In genomic region chr4:74755486-74755885, GRCh38 we compare ENCODE assay signal across 24 cellular contexts. TPM values are rescaled to one million over a fixed set of nuclear protein-coding genes. Genes with fewer than 3 reads are reported as not detected.
DNase-seq lines count a peak whose midpoint lies in the region; ATAC-seq and TF ChIP-seq lines count a peak whose summit lies in the region.
"Had no signal": no experiment of that assay in that cellular context is flagged by ENCODE, and none has a peak within 500 bp of the region (broad histone marks: within the 10 kb centered on the region; RNA-seq: fewer than 3 reads in every experiment).

No MANE protein-coding gene starts in this region.

- DNase-seq in NCI-H446 treated with DMSO at 0.1 percent for 48 hours (lab: John Stamatoyannopoulos, UW), result peak; percentile 79
- peak; percentile 77 for DNase-seq in fibroblast of gingiva (ENCODE audit: low read depth)
- peak in 1 of 3 donors; percentile 25 for DNase-seq in mucosa of descending colon
- peak; percentile 28 for DNase-seq in stromal cell of bone marrow (ENCODE audit: low read depth)
- DNase-seq in naive thymus-derived CD4-positive, alpha-beta T cell, result no peak
- DNase-seq in MCF 10A (ENCODE audit: unreplicated experiment), result no peak
- DNase-seq in KG1 (lab: John Stamatoyannopoulos, UW), result no peak
- DNase-seq: activated T-cell treated with anti-CD3 and anti-CD28 coated beads, Interleukin-2, amount 50 U/mL, for 4 hours; brain microvascular endothelial cell; CD8-positive, alpha-beta T cell; dermis blood vessel endothelial cell; DMS79 treated with DMSO at 0.1 percent for 48 hours; glutamatergic neuron; KBM-7; left ventricle myocardium inferior; NCI-H1092; NCI-H2081 treated with DMSO at 0.1 percent for 48 hours; NCI-H526; ovary; stimulated activated CD4-positive, alpha-beta T cell treated with anti-CD3 and anti-CD28 coated beads, Interleukin-4, amount 100 ng/mL, for 1 hour; substantia nigra had no signal

- no peaks in the 10 kb centered on the region for H3K36me3 Mint-ChIP-seq in naive thymus-derived CD4-positive, alpha-beta T cell
- no peaks in the 10 kb centered on the region for H3K36me3 Mint-ChIP-seq in MCF 10A (ENCODE audit: insufficient read depth, unreplicated experiment)
- H3K36me3 Mint-ChIP-seq: activated naive CD4-positive, alpha-beta T cell treated with anti-CD3 and anti-CD28 coated beads, Interleukin-2, amount 50 U/mL, for 72 hours; CD8-positive, alpha-beta T cell had no signal

- peaks cover 0 to 5% (median 0%) of the 10 kb centered on the region in 11 donors for H3K9me3 Mint-ChIP-seq in naive thymus-derived CD4-positive, alpha-beta T cell
- no peaks in the 10 kb centered on the region for H3K9me3 Mint-ChIP-seq in MCF 10A (ENCODE audit: unreplicated experiment)
- H3K9me3 Mint-ChIP-seq: activated naive CD4-positive, alpha-beta T cell treated with anti-CD3 and anti-CD28 coated beads, Interleukin-2, amount 50 U/mL, for 72 hours; activated T-cell treated with anti-CD3 and anti-CD28 coated beads, Interleukin-2, amount 50 U/mL, for 4 hours; CD8-positive, alpha-beta T cell had no signal

- H3K4me1 ChIP-seq in mucosa of descending colon (ENCODE audit: low read depth), result no peaks in the 10 kb centered on the region
- no peaks in the 10 kb centered on the region for H3K4me1 ChIP-seq in naive thymus-derived CD4-positive, alpha-beta T cell (ENCODE audit: control insufficient read depth in 2 of 2, insufficient read depth in 2 of 2, low read length in 2 of 2)
- H3K4me1 ChIP-seq: left ventricle myocardium inferior had no signal

- H3K4me3 Mint-ChIP-seq in naive thymus-derived CD4-positive, alpha-beta T cell, result no peak overlapping the region
- no peak overlapping the region for H3K4me3 Mint-ChIP-seq in MCF 10A (ENCODE audit: unreplicated experiment)
- H3K4me3 Mint-ChIP-seq: activated T-cell treated with anti-CD3 and anti-CD28 coated beads, Interleukin-2, amount 50 U/mL, for 4 hours; CD8-positive, alpha-beta T cell had no signal

- H3K27ac Mint-ChIP-seq in naive thymus-derived CD4-positive, alpha-beta T cell, result no peak overlapping the region
- H3K27ac Mint-ChIP-seq in MCF 10A (ENCODE audit: low read depth, unreplicated experiment), result no peak overlapping the region
- H3K27ac Mint-ChIP-seq: activated naive CD4-positive, alpha-beta T cell treated with anti-CD3 and anti-CD28 coated beads, Interleukin-2, amount 50 U/mL, for 72 hours; CD8-positive, alpha-beta T cell had no signal

- H3K4me3 ChIP-seq in mucosa of descending colon, result no peak overlapping the region
- H3K4me3 ChIP-seq in naive thymus-derived CD4-positive, alpha-beta T cell (ENCODE audit: low read length), result no peak overlapping the region
- H3K4me3 ChIP-seq: left ventricle myocardium inferior, ovary, skin epidermis had no signal

- POLR2A ChIA-PET in naive thymus-derived CD4-positive, alpha-beta T cell (lab: Charles Lee), result no interaction called here
- POLR2A ChIA-PET in MCF 10A (lab: Yijun Ruan, JAX), result interaction anchor here (1.5 kb wide), 1 partner anchor 16 kb away, joined by 3 read pairs; no protein-coding TSS in a partner anchor

- CTCF ChIA-PET in naive thymus-derived CD4-positive, alpha-beta T cell (lab: Charles Lee), result interaction anchor here (0.6 kb wide), 1 partner anchor 618 kb away, joined by 4 read pairs; no protein-coding TSS in a partner anchor
- CTCF ChIA-PET in MCF 10A (lab: Yijun Ruan, JAX), result interaction anchor here (0.7 to 1.1 kb wide), 3 partner anchors 12 to 119 kb away, joined by 3 read pairs; no protein-coding TSS in a partner anchor

- peak; percentile 30 for ATAC-seq in mucosa of descending colon
- no peak for ATAC-seq in naive thymus-derived CD4-positive, alpha-beta T cell
- ATAC-seq: activated CD4-positive, CD25-positive, alpha-beta regulatory T cell treated with anti-CD3 and anti-CD28 coated beads, Interleukin-2, amount 50 U/mL, for 24 hours; activated naive CD4-positive, alpha-beta T cell treated with anti-CD3 and anti-CD28 coated beads, Interleukin-2, amount 50 U/mL, for 72 hours; activated T-cell treated with anti-CD3 and anti-CD28 coated beads, Interleukin-2, amount 50 U/mL, for 4 hours; CD8-positive, alpha-beta T cell had no signal

- H3K27me3 Mint-ChIP-seq in naive thymus-derived CD4-positive, alpha-beta T cell, result peaks cover 0 to 7% (median 5%) of the 10 kb centered on the region in 5 donors
- no peaks in the 10 kb centered on the region for H3K27me3 Mint-ChIP-seq in MCF 10A (ENCODE audit: insufficient read depth, unreplicated experiment)

- intact Hi-C loops in mucosa of descending colon (cut with DNase I, micrococcal nuclease) (no loop called here), MCF 10A (cut with micrococcal nuclease) (no loop called here)
- intact Hi-C loops in naive thymus-derived CD4-positive, alpha-beta T cell (cut with micrococcal nuclease), result no loop called here

- no peaks in the 10 kb centered on the region for H3K27me3 ChIP-seq in naive thymus-derived CD4-positive, alpha-beta T cell (ENCODE audit: control insufficient read depth in 2 of 2, insufficient read depth in 2 of 2, low read length in 2 of 2)
- H3K27me3 ChIP-seq: brain microvascular endothelial cell, ovary had no signal

- H3K4me1 Mint-ChIP-seq in naive thymus-derived CD4-positive, alpha-beta T cell, result no peaks in the 10 kb centered on the region
- peaks cover 5% of the 10 kb centered on the region for H3K4me1 Mint-ChIP-seq in MCF 10A (ENCODE audit: insufficient read depth, unreplicated experiment)

- no peaks in the 10 kb centered on the region for H3K9me3 ChIP-seq in mucosa of descending colon
- no peaks in the 10 kb centered on the region for H3K9me3 ChIP-seq in naive thymus-derived CD4-positive, alpha-beta T cell (ENCODE audit: control insufficient read depth in 2 of 3, low read length in 3 of 3)
- H3K9me3 ChIP-seq: left ventricle myocardium inferior, ovary had no signal

- no peak overlapping the region for H3K27ac ChIP-seq in naive thymus-derived CD4-positive, alpha-beta T cell (ENCODE audit: low read depth, low read length)
- H3K27ac ChIP-seq: brain microvascular endothelial cell, left ventricle myocardium inferior, ovary, skin epidermis had no signal

- no peak for TF ChIP-seq CTCF in mucosa of descending colon (IDR thresholded peaks at IDR 0.05)
- no peak for TF ChIP-seq CTCF in MCF 10A (IDR thresholded peaks at IDR 0.05; ENCODE audit: unreplicated experiment)

- BruUV-seq in MCF 10A (replicated peaks; lab: Mats Ljungman, UMichigan), result no TSS peak

- H3K36me3 ChIP-seq in mucosa of descending colon (ENCODE audit: low read depth), result no peaks in the 10 kb centered on the region
- H3K36me3 ChIP-seq in naive thymus-derived CD4-positive, alpha-beta T cell (ENCODE audit: control insufficient read depth in 2 of 3, insufficient read depth in 3 of 3, low read length in 3 of 3), result no peaks in the 10 kb centered on the region
- H3K36me3 ChIP-seq: brain microvascular endothelial cell, left ventricle myocardium inferior, ovary had no signal

RNA-seq across cellular contexts. Expression of gene BTC, which starts 38.8 kb away (rescaled TPM):
- total RNA-seq in mucosa of descending colon (10 to 100 TPM in 1 of 3 donors, 1 to 10 TPM in 2; 5.6 to 20.6 (median 6.3) TPM), MCF 10A (2022) (1.7 and 4.0 TPM in 2 replicates)
- total RNA-seq in naive thymus-derived CD4-positive, alpha-beta T cell, result not detected
- polyA plus RNA-seq in naive thymus-derived CD4-positive, alpha-beta T cell, result not detected
- total RNA-seq: activated naive CD4-positive, alpha-beta T cell treated with anti-CD3 and anti-CD28 coated beads, Interleukin-2, amount 50 U/mL, for 72 hours; activated T-cell treated with anti-CD3 and anti-CD28 coated beads, Interleukin-2, amount 50 U/mL, for 4 hours; CD8-positive, alpha-beta T cell had no signal

Comparison
In these comparisons a context has a peak if more than half of its experiments do, and no peak if none do; other contexts are left out.
1. DNase-seq: peak in NCI-H446 treated with DMSO at 0.1 percent for 48 hours (single experiment), fibroblast of gingiva (single experiment) and stromal cell of bone marrow (single experiment); none in naive thymus-derived CD4-positive, alpha-beta T cell (0 of 9), MCF 10A (single experiment) and KG1 (single experiment).